In the genomic region with DNA sequence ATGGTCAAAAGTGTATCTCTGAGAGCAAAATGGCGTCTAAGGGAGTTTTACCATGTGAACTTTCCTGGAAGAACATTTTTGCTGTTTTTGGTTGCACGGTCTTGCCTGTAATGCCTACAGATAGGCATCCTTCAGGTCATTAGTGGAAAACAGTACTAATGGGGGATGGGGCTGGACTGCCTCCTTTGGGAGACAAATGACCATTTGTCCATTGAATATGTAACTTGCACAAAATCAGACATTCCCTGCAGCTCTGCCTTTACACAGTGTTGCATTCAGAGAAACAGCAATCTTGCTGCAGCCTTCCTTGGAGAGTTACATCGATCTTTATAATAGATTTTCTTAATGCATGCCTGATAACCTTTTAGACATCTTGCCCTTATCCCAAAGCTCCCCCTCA, we compare ENCODE assay signal across 23 cellular contexts.
"Had no signal": no experiment of that assay in that cellular context is flagged by ENCODE, and none has a peak within 500 bp of the region (broad histone marks: within the 10 kb centered on the region; RNA-seq: fewer than 3 reads in every experiment).

No MANE protein-coding gene starts in this region.

- ATAC-seq: gastroesophageal sphincter, heart left ventricle, left cardiac atrium, left lung, left ventricle myocardium superior, lower lobe of right lung, mucosa of descending colon had no signal

- H3K4me3 ChIP-seq: coronary artery, dorsolateral prefrontal cortex, esophagus squamous epithelium, gastroesophageal sphincter, heart left ventricle, hepatocyte, left lung, lower lobe of right lung, mucosa of descending colon had no signal

- FAIRE-seq: colon, endothelial cell of umbilical vein, frontal cortex, islet of Langerhans, keratinocyte had no signal

- H3K36me3 ChIP-seq: esophagus squamous epithelium, gastroesophageal sphincter, heart left ventricle, left lung, lower lobe of right lung had no signal

- H3K4me1 ChIP-seq: esophagus squamous epithelium, heart left ventricle, left lung, lower lobe of right lung had no signal

- H3K27ac ChIP-seq: coronary artery, dorsolateral prefrontal cortex, esophagus squamous epithelium, gastroesophageal sphincter, heart left ventricle, hepatocyte, left lung, lower lobe of right lung had no signal

- H3K27me3 ChIP-seq: dorsolateral prefrontal cortex, esophagus squamous epithelium, gastroesophageal sphincter, heart left ventricle, hepatocyte, left lung had no signal

- H3K9me3 ChIP-seq: esophagus squamous epithelium, gastroesophageal sphincter, left lung, lower lobe of right lung, mucosa of descending colon had no signal

- H2AFZ ChIP-seq: hepatocyte had no signal

- H3K4me2 ChIP-seq: hepatocyte had no signal

- DNase-seq: dermis blood vessel endothelial cell; dorsolateral prefrontal cortex; effector CD4-positive, alpha-beta T cell; effector memory CD4-positive, alpha-beta T cell; esophagus squamous epithelium; foreskin fibroblast; heart left ventricle; hypothalamus; immature natural killer cell; left cardiac atrium; left lung; left ventricle myocardium superior; lower lobe of right lung; mesenchymal stem cell; mucosa of descending colon had no signal

- H3K79me2 ChIP-seq: hepatocyte had no signal
